8 cellular contexts compared by ENCODE assay signal in the genomic region with DNA sequence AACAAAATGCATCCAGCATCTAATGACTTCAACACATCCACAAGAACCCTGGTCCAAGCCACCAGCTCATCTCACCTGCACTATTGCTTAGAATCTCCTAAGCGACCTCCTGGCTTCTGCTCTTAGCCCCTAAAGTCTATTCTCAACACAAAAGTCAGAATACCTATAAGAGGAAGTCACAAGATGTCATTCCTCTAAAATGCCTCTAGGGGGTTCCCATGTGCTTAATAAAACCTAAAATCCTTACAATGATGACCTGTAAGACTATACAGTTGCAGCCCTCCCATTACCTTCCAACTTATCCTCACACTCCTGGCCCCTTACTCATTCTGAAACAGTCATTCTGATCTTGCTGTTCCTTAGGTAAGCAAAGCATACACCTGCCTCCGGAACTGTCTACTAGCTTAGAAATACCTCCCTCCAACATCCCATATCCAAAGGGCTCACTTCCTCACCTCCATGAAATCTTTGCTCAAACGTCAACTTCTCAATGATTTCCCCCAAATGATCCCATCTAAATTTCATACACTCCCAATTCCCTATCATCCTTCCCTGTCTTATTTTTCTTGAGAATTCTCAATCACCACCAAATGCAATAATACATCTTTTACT. TPM values are rescaled to one million over a fixed set of nuclear protein-coding genes. Genes with fewer than 3 reads are reported as not detected.
DNase-seq lines count a peak whose midpoint lies in the region; ATAC-seq and TF ChIP-seq lines count a peak whose summit lies in the region.

No MANE protein-coding gene starts in this region.

- no peak overlapping the region for H2BK5ac ChIP-seq in H9 (ENCODE audit: insufficient read length, low read length)

- ATAC-seq in Right ventricle myocardium inferior: no peak
- peak in 5 of 8 donors; percentile 29 to 68 (median 52) for ATAC-seq in heart right ventricle

- no peak overlapping the region for H2BK120ac ChIP-seq in H9 (ENCODE audit: low read depth, low read length, poor library complexity, severe bottlenecking)

- no peak for TF ChIP-seq POLR2A in spleen (IDR thresholded peaks at IDR 0.05)

- H3T11ph ChIP-seq in H9 (ENCODE audit: low read length): no peak overlapping the region

- H3K9me3 Mint-ChIP-seq in H9: 0 out of 5 replicates have a peak, but pooled peaks cover 0 to 2% of the 10 kb centered on the region in 2 experiments

- H3K4me3 ChIP-seq in cardiac muscle cell (no peak overlapping the region), heart right ventricle (no peak overlapping the region), spleen (no peak overlapping the region)

- H4K8ac ChIP-seq in H9 (replicated peaks; ENCODE audit: insufficient read length, low read depth, low read length): no peak overlapping the region

- H3K27me3 Mint-ChIP-seq in H9 (ENCODE audit: low read depth): peaks cover 1% of the 10 kb centered on the region; the same call in 1 of the 2 replicates

- no peaks in the 10 kb centered on the region for H3K23me2 ChIP-seq in H9 (ENCODE audit: insufficient read length, low read depth, low read length, poor library complexity, severe bottlenecking)

- peaks cover 2 to 3% (median 3%) of the 10 kb centered on the region in 3 experiments; a peak in 4 of 7 replicates for H3K36me3 Mint-ChIP-seq in H9 (ENCODE audit: insufficient read depth in 1 of 3, low read depth in 3 of 3)

- H2BK20ac ChIP-seq in H9 (ENCODE audit: low read depth, low read length, poor library complexity, severe bottlenecking): no peak overlapping the region

- DNase-seq in cardiac muscle cell (ENCODE audit: low read depth in 1 of 2, low spot score in 1 of 2) (peak; percentile 56 to 64), Right ventricle myocardium inferior (ENCODE audit: missing footprints) (no peak), H9 (no peak), NAMALWA (ENCODE audit: low spot score) (peak; percentile 67), heart right ventricle (no peak), spleen (no peak), NCI-H1048 (lab: John Stamatoyannopoulos, UW) (no peak)

- no peak overlapping the region for H3K56ac ChIP-seq in H9 (ENCODE audit: insufficient read length, low read depth, low read length)

- no peak overlapping the region for H3K4ac ChIP-seq in H9 (ENCODE audit: low read depth, low read length)

- peaks cover 7% of the 10 kb centered on the region for H3K4me1 ChIP-seq in cardiac muscle cell (ENCODE audit: low read depth)
- H3K4me1 ChIP-seq in H9 (ENCODE audit: insufficient read depth, low read length): peaks cover 8% of the 10 kb centered on the region; the same call in 1 of the 2 replicates
- H3K4me1 ChIP-seq in heart right ventricle: peaks cover 2 to 18% (median 11%) of the 10 kb centered on the region in 9 donors
- H3K4me1 ChIP-seq in spleen: peaks cover 0 to under 1% (median 0%) of the 10 kb centered on the region in 6 donors

- no peaks in the 10 kb centered on the region for H4K20me1 ChIP-seq in H9 (ENCODE audit: control insufficient read depth, insufficient read depth, insufficient read length)

- H3K36me3 ChIP-seq in cardiac muscle cell (no peaks in the 10 kb centered on the region), heart right ventricle (no peaks in the 10 kb centered on the region), spleen (no peaks in the 10 kb centered on the region)

- intact Hi-C loops in Right ventricle myocardium inferior (cut with DNase I) (loop anchor here (1.0 to 10.0 kb wide), 2 partner anchors 106 to 126 kb away; no protein-coding TSS in a partner anchor), heart right ventricle (cut with DNase I) (loop anchor here in 7 of 10 donors (1.0 to 10.0 kb wide), 5 partner anchors 104 to 454 kb away; partner anchors contain the start of genes NEK5 (in 5 of the 7), CKAP2 (in 1 of the 7) and VPS36 (in 1 of the 7)), spleen (cut with DNase I; ENCODE audit: low total_unique reads) (loop anchor here (10.0 kb wide), 1 partner anchor 124 kb away; the partner anchor contains the start of gene NEK5)

- H3K4me1 Mint-ChIP-seq in H9: peaks cover 48 to 55% of the 10 kb centered on the region in 2 experiments

- H3K27ac ChIP-seq in cardiac muscle cell (no peak overlapping the region), H9 (ENCODE audit: insufficient read length, low read depth, low read length) (no peak overlapping the region), VCaP (peak overlapping the region; percentile 92), heart right ventricle (no peak overlapping the region), spleen (no peak overlapping the region)

- H2BK15ac ChIP-seq in H9 (ENCODE audit: low read depth, low read length): no peak overlapping the region

- no peak overlapping the region for H2AK5ac ChIP-seq in H9 (ENCODE audit: insufficient read length, low read length)

- TF ChIP-seq CTCF in cardiac muscle cell (IDR thresholded peaks at IDR 0.05; ENCODE audit: low read depth, low read length): peak; percentile 67
- TF ChIP-seq CTCF in H9 (conservative IDR thresholded peaks at IDR 0.05): peak; percentile 77
- TF ChIP-seq CTCF in VCaP (conservative IDR thresholded peaks at IDR 0.05): peak; percentile 73
- TF ChIP-seq CTCF in heart right ventricle (IDR thresholded peaks at IDR 0.05): peak; percentile 50 to 80 (median 75)
- TF ChIP-seq CTCF in spleen (IDR thresholded peaks at IDR 0.05 in 8 of 11, conservative IDR thresholded peaks at IDR 0.05 in 3 of 11): peak; percentile 37 to 80 (median 72)

- no peak overlapping the region for H3K4me2 ChIP-seq in H9 (ENCODE audit: insufficient read depth, insufficient read length, low read length)

- no peak overlapping the region; a peak in 1 of 5 replicates for H3K4me3 Mint-ChIP-seq in H9

- no peak overlapping the region for H3K23ac ChIP-seq in H9 (ENCODE audit: insufficient read length, low read depth, low read length)

- H3K27me3 ChIP-seq in cardiac muscle cell: no peaks in the 10 kb centered on the region
- H3K27me3 ChIP-seq in H9 (ENCODE audit: insufficient read depth, low read length): no peaks in the 10 kb centered on the region
- no peaks in the 10 kb centered on the region for H3K27me3 ChIP-seq in heart right ventricle
- peaks cover 0 to 6% (median 0%) of the 10 kb centered on the region in 7 donors for H3K27me3 ChIP-seq in spleen (replicated peaks in 1 of 7)

- H3K79me2 ChIP-seq in H9 (ENCODE audit: insufficient read depth, low read length): no peaks in the 10 kb centered on the region

- no peak overlapping the region for H3K27ac Mint-ChIP-seq in H9

- H3K9me3 ChIP-seq in cardiac muscle cell (ENCODE audit: low read depth) (no peaks in the 10 kb centered on the region), H9 (ENCODE audit: control insufficient read depth, low read depth, low read length) (no peaks in the 10 kb centered on the region), heart right ventricle (no peaks in the 10 kb centered on the region), spleen (no peaks in the 10 kb centered on the region)

- H4K5ac ChIP-seq in H9 (ENCODE audit: insufficient read length, low read depth, low read length): no peak overlapping the region

- H3K9ac ChIP-seq in H9 (ENCODE audit: extremely low read depth, insufficient read length, low read length): no peak overlapping the region

- H4K91ac ChIP-seq in H9 (ENCODE audit: insufficient read length, low read depth, low read length): no peak overlapping the region

- 100% methylated on average over 1 of the region's 3 CpGs for WGBS in H9 (ENCODE audit: extremely low coverage, insufficient read length, low lambda C conversion rate)
- 55 to 56% methylated on average over 3 of the region's 3 CpGs for WGBS in heart right ventricle, 2 donors
- 45 to 50% (median 49%) methylated on average over 3 of the region's 3 CpGs for WGBS in spleen, 5 donors

- H2AFZ ChIP-seq in H9 (ENCODE audit: low read length): no peak overlapping the region

- no peaks in the 10 kb centered on the region for H3K79me1 ChIP-seq in H9 (ENCODE audit: insufficient read depth, low read depth, low read length, poor library complexity, severe bottlenecking)

- H3K18ac ChIP-seq in H9 (ENCODE audit: insufficient read length, low read depth, low read length): no peak overlapping the region

- no peak overlapping the region for H3K14ac ChIP-seq in H9 (ENCODE audit: insufficient read depth, low read length)

- H2BK12ac ChIP-seq in H9 (ENCODE audit: insufficient read length, low read depth, low read length): no peak overlapping the region

RNA-seq across cellular contexts. Expression of gene ATP7B, which starts 10.0 kb away (rescaled TPM):
- total RNA-seq in cardiac muscle cell: 9.1 and 14.4 TPM in 2 replicates
- polyA plus RNA-seq in cardiac muscle cell: 3.9 and 4.9 TPM in 2 replicates
- 3.3 TPM for total RNA-seq in Right ventricle myocardium inferior
- total RNA-seq in H9 (2021): 5.0 and 5.8 TPM in 2 replicates
- total RNA-seq in heart right ventricle: 1 to 10 TPM; 3.0 to 9.3 (median 6.0) TPM
- polyA plus RNA-seq in heart right ventricle: 1 to 10 TPM; 2.0 to 3.2 TPM
- 1 to 10 TPM; 1.4 to 3.7 (median 2.8) TPM for total RNA-seq in spleen
- under 1 TPM; 0.17 to 0.32 (median 0.24) TPM for polyA plus RNA-seq in spleen

RNA-seq across cellular contexts. Expression of gene ALG11, which starts 11.0 kb away (rescaled TPM):
- total RNA-seq in cardiac muscle cell (24.8 and 26.1 TPM in 2 replicates), Right ventricle myocardium inferior (20.9 TPM), H9 (2021) (35.5 and 46.6 TPM in 2 replicates), heart right ventricle (10 to 100 TPM; 16.5 to 24.9 (median 22.2) TPM), spleen (10 to 100 TPM; 23.1 to 32.2 (median 29.1) TPM)
- polyA plus RNA-seq in cardiac muscle cell (26.2 and 27.8 TPM in 2 replicates), heart right ventricle (1 to 10 TPM; 2.8 to 6.4 TPM), spleen (1 to 10 TPM; 3.0 to 7.8 (median 3.1) TPM)

RNA-seq across cellular contexts. Expression of gene UTP14C, which starts 23.3 kb away (rescaled TPM):
- 9.5 and 12.6 TPM in 2 replicates for total RNA-seq in cardiac muscle cell
- 8.0 TPM in 2 replicates for polyA plus RNA-seq in cardiac muscle cell
- total RNA-seq in Right ventricle myocardium inferior: 9.6 TPM
- 19.8 and 21.4 TPM in 2 replicates for total RNA-seq in H9 (2021)
- total RNA-seq in heart right ventricle: 10 to 100 TPM in 8 of 10 donors, 1 to 10 TPM in 2; 8.9 to 15.1 (median 12.4) TPM
- polyA plus RNA-seq in heart right ventricle: 1 to 10 TPM; 3.0 to 4.9 TPM
- 10 to 100 TPM; 12.7 to 20.2 (median 17.2) TPM for total RNA-seq in spleen
- 1 to 10 TPM; 2.2 to 3.7 (median 2.4) TPM for polyA plus RNA-seq in spleen

Comparison
In these comparisons a context has a peak if more than half of its experiments do, and no peak if none do; other contexts are left out.
1. DNase-seq: peak in cardiac muscle cell (2 of 2) and NAMALWA (single experiment); none in Right ventricle myocardium inferior (single experiment), H9 (single experiment), heart right ventricle (0 of 2), spleen (single experiment) and NCI-H1048 (single experiment).
2. Peak in every context shown above with its lines, with median percentiles within 50 percentile points of each other: CTCF ChIP-seq.